In the genomic region with DNA sequence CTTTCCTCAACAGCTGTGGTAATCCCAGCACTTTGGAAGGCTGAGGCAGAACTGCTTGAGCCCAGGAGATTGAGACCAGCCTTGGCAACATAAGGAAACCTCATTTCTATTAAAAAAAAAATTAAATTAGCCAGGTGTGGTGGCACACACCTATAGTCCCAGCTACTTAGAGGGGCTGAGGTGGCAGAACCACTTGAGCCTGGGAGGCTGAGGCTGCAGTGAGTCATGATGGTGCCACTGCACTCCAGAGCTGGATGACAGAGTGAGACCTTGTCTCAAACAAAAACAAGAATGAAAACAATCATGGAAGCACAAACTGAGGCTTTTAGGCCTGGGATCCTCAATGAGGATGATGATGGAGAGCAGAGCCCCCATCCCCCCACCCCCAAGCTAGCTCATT, we compare ENCODE assay signal across 27 cellular contexts. TPM values are rescaled to one million over a fixed set of nuclear protein-coding genes. Genes with fewer than 3 reads are reported as not detected.
"Had no signal": no experiment of that assay in that cellular context is flagged by ENCODE, and none has a peak within 500 bp of the region (broad histone marks: within the 10 kb centered on the region; RNA-seq: fewer than 3 reads in every experiment).

No MANE protein-coding gene starts in this region.

- H3K27ac ChIP-seq: esophagus muscularis mucosa, left ventricle myocardium inferior, ovary, skin epidermis, thoracic aorta, uterus had no signal

- H3K9me3 ChIP-seq: esophagus muscularis mucosa, left ventricle myocardium inferior, ovary, thoracic aorta, uterus had no signal

- H3K4me1 ChIP-seq: uterus had no signal

- DNase-seq: activated CD4-positive, alpha-beta memory T cell treated with anti-CD3 and anti-CD28 coated beads, Interleukin-2, amount 10 ng/mL, durations not matched to agents 7 days and 5 days; activated CD4-positive, alpha-beta T cell treated with anti-CD3 and anti-CD28 coated beads for 1 hour; activated CD4-positive, alpha-beta T cell treated with anti-CD3 and anti-CD28 coated beads, Interleukin-2, amount 10 ng/mL, durations not matched to agents 7 days and 5 days; activated CD8-positive, alpha-beta memory T cell treated with anti-CD3 and anti-CD28 coated beads, Interleukin-2, amount 50 U/mL, for 48 hours; activated gamma-delta T cell treated with Interleukin-2 at 50 U/mL for 16 hours; activated naive CD4-positive, alpha-beta T cell treated with anti-CD3 and anti-CD28 coated beads, Interleukin-2, amount 50 U/mL, for 16 hours; activated T-cell treated with anti-CD3 and anti-CD28 coated beads, Interleukin-2, amount 50 U/mL, for 24 hours; amygdala; endodermal cell; foreskin melanocyte; kidney glomerular epithelial cell; left ventricle myocardium inferior; midbrain; naive thymus-derived CD4-positive, alpha-beta T cell; ovary; retina; stimulated activated CD4-positive, alpha-beta T cell treated with anti-CD3 and anti-CD28 coated beads, Interleukin-12 subunit alpha, Interleukin-12 subunit beta, amount 100 ng/mL, for 4 hours; stimulated activated CD4-positive, alpha-beta T cell treated with anti-CD3 and anti-CD28 coated beads, Interleukin-4, amount 100 ng/mL, for 1 hour; T-helper 2 cell; trophoblast cell; uterus had no signal

- H3K27me3 ChIP-seq: esophagus muscularis mucosa, ovary, uterus had no signal

- H3K4me3 ChIP-seq: esophagus muscularis mucosa, left ventricle myocardium inferior, ovary, skin epidermis, thoracic aorta, uterus had no signal

- H3K36me3 ChIP-seq: esophagus muscularis mucosa, left ventricle myocardium inferior, ovary, thoracic aorta, uterus had no signal

- ATAC-seq: activated T-helper 17 cell treated with anti-CD3 and anti-CD28 coated beads, Interleukin-2, amount 50 U/mL, for 72 hours; naive thymus-derived CD4-positive, alpha-beta T cell; sciatic nerve; WTC11 had no signal

RNA-seq across cellular contexts. Expression of a gene that starts 19.8 kb away (rescaled TPM):
- total RNA-seq: activated CD4-positive, alpha-beta T cell treated with anti-CD3 and anti-CD28 coated beads, Interleukin-2, amount 10 ng/mL, durations not matched to agents 7 days and 5 days had no signal
